ENCODE assay signal across 8 cellular contexts in the genomic region with DNA sequence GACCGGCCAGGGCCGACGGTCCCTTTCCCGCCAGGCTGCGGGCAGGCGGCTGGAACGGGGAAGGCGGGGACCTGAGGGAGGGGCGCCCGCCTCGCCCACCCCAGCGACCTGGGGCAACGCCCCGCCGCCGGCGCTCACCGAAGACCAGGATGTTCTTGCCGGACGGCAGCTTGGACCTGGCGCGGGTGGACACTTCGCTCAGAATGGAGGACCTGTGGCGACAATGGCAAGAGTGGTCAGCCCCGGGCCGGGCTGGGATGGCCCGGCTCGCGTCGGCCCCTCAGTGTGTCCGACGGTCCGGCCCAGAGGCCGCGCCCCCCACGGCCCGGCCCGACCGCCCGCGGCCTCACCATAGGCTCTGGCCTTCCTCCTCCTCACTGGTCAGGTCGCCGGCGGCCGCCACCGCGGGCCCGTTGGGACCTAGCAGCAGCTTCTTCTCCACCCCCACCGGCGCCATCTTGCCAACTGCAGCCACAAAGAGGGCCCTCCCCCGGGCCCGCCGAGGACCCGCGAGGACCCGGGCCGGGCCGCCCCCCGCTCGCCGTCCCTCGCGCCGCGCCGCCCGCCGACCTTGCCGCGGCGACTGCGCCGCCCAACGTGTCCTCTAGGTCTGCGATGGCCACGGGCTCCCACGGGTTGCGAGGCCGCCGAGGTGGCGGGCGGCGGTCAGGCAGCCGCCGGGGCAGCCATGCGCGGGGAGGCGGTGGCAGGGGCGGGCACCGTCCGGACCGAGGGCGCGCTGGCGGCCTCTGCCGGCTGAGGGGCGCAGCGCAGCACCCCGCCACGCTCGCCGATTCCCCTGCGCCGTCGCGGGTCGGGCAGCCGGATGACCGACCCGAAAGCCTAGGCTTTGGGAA. TPM values are rescaled to one million over a fixed set of nuclear protein-coding genes. Genes with fewer than 3 reads are reported as not detected.
DNase-seq lines count a peak whose midpoint lies in the region; ATAC-seq, FAIRE-seq and TF ChIP-seq lines count a peak whose summit lies in the region.

A gene (minus strand): TSS at position 475 of the 857 bp plus-strand sequence. CDS start 18 bp downstream, at position 457.

- peaks cover 15% of the 10 kb centered on the region for H3K36me3 Mint-ChIP-seq in T-cell

- peak within 1 kb of the TSS; percentile 100 for H3K4me3 ChIP-seq in GM06990 (replicated peaks; ENCODE audit: low read depth, low read length)
- peak within 1 kb of the TSS; percentile 98 for H3K4me3 ChIP-seq in adipocyte (ENCODE audit: low read length)
- H3K4me3 ChIP-seq in transverse colon = peak within 1 kb of the TSS; percentile 95 to 100 (median 98)

- intact Hi-C loops in cardiac septum (cut with DNase I) (loop anchor here (1.0 to 5.0 kb wide), 3 partner anchors 10 to 344 kb away; no protein-coding TSS in a partner anchor), transverse colon (cut with DNase I; ENCODE audit: low total_unique reads) (no loop called here)

- TF ChIP-seq CTCF in GM06990 (IDR thresholded peaks at IDR 0.05; ENCODE audit: insufficient read depth, low read length, poor library complexity, severe bottlenecking) (peak; percentile 52), transverse colon (IDR thresholded peaks at IDR 0.05) (peak; percentile 53 to 91 (median 78))

- peaks cover 33 to 46% (median 40%) of the 10 kb centered on the region in 3 donors for H3K4me1 Mint-ChIP-seq in T-cell

- no peak for TF ChIP-seq EP300 in transverse colon (IDR thresholded peaks at IDR 0.05; ENCODE audit: low read depth)

- 1% methylated on average over 70 of the region's 110 CpGs; no CpG with 5 or more reads in 1 of the 2 donors for WGBS in transverse colon (ENCODE audit: low coverage in 1 of 2), 2 donors

- FAIRE-seq in H54 (lab: Jason Lieb, UNC) = no peak

- POLR2A ChIA-PET in T-cell (lab: Charles Lee) = interaction anchor here (0.6 kb wide), 2 partner anchors 11 to 14 kb away, joined by 4 to 9 read pairs; no protein-coding TSS in a partner anchor

- peak within 1 kb of the TSS; percentile 85 to 89 (median 87) for H3K4me3 Mint-ChIP-seq in T-cell

- H3K9me3 ChIP-seq in adipocyte (ENCODE audit: control insufficient read depth, low read length) (no peaks in the 10 kb centered on the region), transverse colon (no peaks in the 10 kb centered on the region)

- H3K9me3 Mint-ChIP-seq in T-cell = no peaks in the 10 kb centered on the region

- H3K36me3 ChIP-seq in GM06990 (ENCODE audit: control insufficient read depth, insufficient read depth, low read length) = peaks cover 2% of the 10 kb centered on the region
- H3K36me3 ChIP-seq in adipocyte (ENCODE audit: control insufficient read depth, insufficient read depth, low read length, severe bottlenecking) = peaks cover 24% of the 10 kb centered on the region
- peaks cover 0 to 4% (median 0%) of the 10 kb centered on the region in 4 donors for H3K36me3 ChIP-seq in transverse colon

- peaks cover 0 to 14% of the 10 kb centered on the region in 2 donors for H3K27me3 Mint-ChIP-seq in T-cell

- peak; percentile 93 to 98 (median 95) for ATAC-seq in T-cell (replicated peaks in 1 of 4)

- TF ChIP-seq POLR2A in H54 (IDR thresholded peaks at IDR 0.05; ENCODE audit: low read depth, low read length) = peak; percentile 23; the same call in 1 of the 2 replicates
- TF ChIP-seq POLR2A in transverse colon (IDR thresholded peaks at IDR 0.05) = peak; percentile 34

- peak within 1 kb of the TSS; percentile 92 to 98 (median 95) for H3K27ac ChIP-seq in transverse colon

- H3K9ac ChIP-seq in adipocyte (ENCODE audit: low read length) = peak within 1 kb of the TSS; percentile 93

- peak within 1 kb of the TSS; percentile 86 to 92 for H3K27ac Mint-ChIP-seq in T-cell

- H3K27me3 ChIP-seq in GM06990 (replicated peaks; ENCODE audit: control insufficient read depth, insufficient read depth, low read length) = no peaks in the 10 kb centered on the region
- no peaks in the 10 kb centered on the region for H3K27me3 ChIP-seq in adipocyte (replicated peaks; ENCODE audit: control insufficient read depth, insufficient read depth, low read length)
- H3K27me3 ChIP-seq in transverse colon = no peaks in the 10 kb centered on the region

- in situ Hi-C loops in transverse colon (cut with MboI; ENCODE audit: low pct_ligation_motif_present in 1 of 4, low pct_unique_long_range_greater_than_20kb in 1 of 4, low sequenced_read_pairs in 3 of 4) = no loop called here

- CTCF ChIA-PET in T-cell (lab: Charles Lee) = interaction anchor here (0.5 to 1.9 kb wide), 14 partner anchors 10 to 416 kb away, joined by 3 to 7 read pairs (median 4); a partner anchor contains a TSS

- H3K4me1 ChIP-seq in adipocyte (ENCODE audit: control insufficient read depth, insufficient read depth, low read length) (peaks cover 19% of the 10 kb centered on the region), transverse colon (peaks cover 17 to 48% (median 34%) of the 10 kb centered on the region in 4 donors)

- DNase-seq in GM06990 (ENCODE audit: extremely low read depth, insufficient read length) = peak; percentile 84
- peak; percentile 65 for DNase-seq in H54 (ENCODE audit: insufficient read length, low spot score)
- peak; percentile 63 for DNase-seq in M059J (ENCODE audit: low read depth)
- peak; percentile 63 to 87 (median 78) for DNase-seq in T-cell
- DNase-seq in adipocyte (ENCODE audit: low read depth) = peak; percentile 88
- DNase-seq in cardiac septum (ENCODE audit: low spot score) = peak; percentile 90
- DNase-seq in pons (ENCODE audit: low spot score) = peak; percentile 63
- peak; percentile 77 for DNase-seq in transverse colon

RNA-seq across cellular contexts. Expression of the gene that starts here (rescaled TPM):
- 79.5 and 92.4 TPM in 2 replicates for total RNA-seq in M059J (2014; rRNA removed; shearing (Covaris generic))
- total RNA-seq in T-cell (10 to 100 TPM; 69.9 to 92.1 (median 81.3) TPM), cardiac septum (123 TPM), transverse colon (100 to 1,000 TPM; 199 to 393 (median 284) TPM)

Comparison
In these comparisons a context has a peak if more than half of its experiments do, and no peak if none do; other contexts are left out.
1. Peak in every context shown above with its lines: DNase-seq, ATAC-seq, H3K4me3 ChIP-seq and H3K27ac ChIP-seq.